ENCODE assay signal across 10 cellular contexts in the genomic region with DNA sequence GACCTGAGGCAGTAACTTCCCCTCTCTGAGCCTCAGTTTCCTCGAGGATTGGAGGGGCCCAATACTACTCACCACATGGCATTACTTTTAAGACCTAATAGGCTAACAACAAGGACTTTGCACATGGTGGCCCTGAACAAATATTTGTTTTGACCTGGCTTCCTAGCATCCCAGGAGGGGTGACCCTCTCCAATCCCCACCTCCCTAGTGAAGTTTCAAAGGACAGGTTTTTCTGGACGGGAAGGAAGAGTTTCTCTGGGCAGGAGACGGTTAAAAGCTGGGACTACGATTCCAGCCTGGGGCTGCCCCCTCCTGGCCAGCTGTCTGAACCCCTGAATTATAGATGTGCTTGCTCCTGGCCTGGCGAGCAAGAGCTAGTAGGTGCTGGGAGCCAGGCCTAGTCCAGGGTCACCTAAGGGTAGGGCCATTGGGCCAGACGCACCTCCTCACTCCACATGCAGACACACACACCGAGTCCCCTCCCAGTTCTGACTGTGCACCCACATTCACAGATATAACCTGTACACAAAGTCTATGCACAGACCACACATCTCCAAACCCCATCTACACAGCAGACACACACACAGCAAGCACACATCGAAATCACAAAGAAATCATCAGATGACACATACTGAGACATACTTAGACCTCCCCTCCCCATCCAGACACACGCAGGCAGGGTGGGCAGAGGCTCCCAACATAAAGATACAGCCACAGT. TPM values are rescaled to one million over a fixed set of nuclear protein-coding genes. Genes with fewer than 3 reads are reported as not detected.
DNase-seq lines count a peak whose midpoint lies in the region; ATAC-seq and TF ChIP-seq lines count a peak whose summit lies in the region.
"Had no signal": no experiment of that assay in that cellular context is flagged by ENCODE, and none has a peak within 500 bp of the region (broad histone marks: within the 10 kb centered on the region; RNA-seq: fewer than 3 reads in every experiment).

No MANE protein-coding gene starts in this region.

- ATAC-seq in activated T-cell treated with anti-CD3 and anti-CD28 coated beads, Interleukin-2, amount 50 U/mL, for 72 hours (replicated peaks in 1 of 2) = peak; percentile 2 to 18
- no peak for ATAC-seq in HG02571 (IDR thresholded peaks at IDR 0.05; ENCODE audit: unreplicated experiment)
- no peak for ATAC-seq in effector memory CD8-positive, alpha-beta T cell (replicated peaks)

- no peak overlapping the region for H3K4me3 ChIP-seq in retinal pigment epithelial cell (ENCODE audit: low read length)
- H3K4me3 ChIP-seq: coronary artery had no signal

- no peak overlapping the region for H3K27ac Mint-ChIP-seq in activated T-cell treated with anti-CD3 and anti-CD28 coated beads, Interleukin-2, amount 50 U/mL, for 72 hours
- no peak overlapping the region for H3K27ac Mint-ChIP-seq in effector memory CD8-positive, alpha-beta T cell

- H3K4me3 Mint-ChIP-seq in activated T-cell treated with anti-CD3 and anti-CD28 coated beads, Interleukin-2, amount 50 U/mL, for 72 hours = no peak overlapping the region
- no peak overlapping the region for H3K4me3 Mint-ChIP-seq in effector memory CD8-positive, alpha-beta T cell

- H3K36me3 Mint-ChIP-seq in activated T-cell treated with anti-CD3 and anti-CD28 coated beads, Interleukin-2, amount 50 U/mL, for 72 hours (ENCODE audit: insufficient read depth in 2 of 2) = peaks cover 0 to 13% of the 10 kb centered on the region in 2 donors
- peaks cover 21% of the 10 kb centered on the region for H3K36me3 Mint-ChIP-seq in effector memory CD8-positive, alpha-beta T cell (ENCODE audit: insufficient read depth)

- peaks cover 75% of the 10 kb centered on the region for H3K27me3 Mint-ChIP-seq in activated T-cell treated with anti-CD3 and anti-CD28 coated beads, Interleukin-2, amount 50 U/mL, for 72 hours (ENCODE audit: low read depth)
- H3K27me3 Mint-ChIP-seq in effector memory CD8-positive, alpha-beta T cell = peaks cover 66 to 90% of the 10 kb centered on the region in 2 donors

- H3K9me3 Mint-ChIP-seq in activated T-cell treated with anti-CD3 and anti-CD28 coated beads, Interleukin-2, amount 50 U/mL, for 72 hours = no peaks in the 10 kb centered on the region
- no peaks in the 10 kb centered on the region for H3K9me3 Mint-ChIP-seq in effector memory CD8-positive, alpha-beta T cell

- DNase-seq in activated T-cell treated with anti-CD3 and anti-CD28 coated beads, Interleukin-2, amount 50 U/mL, for 72 hours = no peak
- DNase-seq in activated T-cell treated with anti-CD3 and anti-CD28 coated beads for 4 hours (no peak), NAMALWA (ENCODE audit: low spot score) (peak; percentile 17), ecto neural progenitor cell (ENCODE audit: low spot score) (peak; percentile 53), retinal pigment epithelial cell (ENCODE audit: low read depth) (no peak), CD1c-positive myeloid dendritic cell (ENCODE audit: extremely low spot score) (no peak)
- no peak for DNase-seq in effector memory CD8-positive, alpha-beta T cell
- DNase-seq: kidney glomerular epithelial cell had no signal

- TF ChIP-seq CTCF in retinal pigment epithelial cell (conservative IDR thresholded peaks at IDR 0.05; ENCODE audit: low read depth, low read length) = peak; percentile 50

- H3K4me1 Mint-ChIP-seq in activated T-cell treated with anti-CD3 and anti-CD28 coated beads, Interleukin-2, amount 50 U/mL, for 72 hours (ENCODE audit: low read depth) = peaks cover 40% of the 10 kb centered on the region
- H3K4me1 Mint-ChIP-seq in effector memory CD8-positive, alpha-beta T cell (ENCODE audit: low read depth in 2 of 2) = peaks cover 29 to 33% of the 10 kb centered on the region in 2 donors

RNA-seq across cellular contexts. Expression of a gene that starts 2.7 kb away (rescaled TPM):
- total RNA-seq in activated T-cell treated with anti-CD3 and anti-CD28 coated beads, Interleukin-2, amount 50 U/mL, for 72 hours = under 1 TPM; 0.77 to 0.83 TPM

RNA-seq across cellular contexts. Expression of a gene that starts 22.6 kb away (rescaled TPM):
- total RNA-seq in activated T-cell treated with anti-CD3 and anti-CD28 coated beads, Interleukin-2, amount 50 U/mL, for 72 hours = 100 to 1,000 TPM; 143 to 158 TPM

Comparison
In these comparisons a context has a peak if more than half of its experiments do, and no peak if none do; other contexts are left out.
1. ATAC-seq: peak in activated T-cell treated with anti-CD3 and anti-CD28 coated beads, Interleukin-2, amount 50 U/mL, for 72 hours (2 of 2); none in HG02571 (single experiment) and effector memory CD8-positive, alpha-beta T cell (single experiment).
2. DNase-seq: peak in NAMALWA (single experiment) and ecto neural progenitor cell (single experiment); none in activated T-cell treated with anti-CD3 and anti-CD28 coated beads, Interleukin-2, amount 50 U/mL, for 72 hours (0 of 2), activated T-cell treated with anti-CD3 and anti-CD28 coated beads for 4 hours (single experiment), retinal pigment epithelial cell (single experiment), effector memory CD8-positive, alpha-beta T cell (0 of 3) and CD1c-positive myeloid dendritic cell (single experiment).